Comparison of ENCODE assay signal across 18 cellular contexts in the genomic region with DNA sequence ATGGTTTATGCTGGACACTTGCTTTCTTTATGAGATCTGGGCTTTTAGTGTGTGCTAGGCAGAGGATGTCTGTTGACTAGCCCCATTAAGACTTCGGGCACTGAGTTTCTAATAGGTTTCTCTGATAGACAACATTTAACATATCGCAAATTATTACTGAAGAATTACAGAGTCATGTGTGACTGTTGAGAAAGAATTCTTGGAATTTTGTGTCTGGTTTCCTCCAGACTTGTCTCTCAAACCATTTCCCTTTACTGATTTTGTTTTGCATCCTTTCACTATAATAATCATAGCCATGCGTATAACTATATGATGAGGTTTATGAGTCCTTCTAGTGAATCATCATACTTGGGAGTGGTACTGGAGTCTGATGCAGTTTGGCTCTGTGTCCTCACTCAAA. TPM values are rescaled to one million over a fixed set of nuclear protein-coding genes. Genes with fewer than 3 reads are reported as not detected.
DNase-seq lines count a peak whose midpoint lies in the region; ATAC-seq, FAIRE-seq and TF ChIP-seq lines count a peak whose summit lies in the region.
"Had no signal": no experiment of that assay in that cellular context is flagged by ENCODE, and none has a peak within 500 bp of the region (broad histone marks: within the 10 kb centered on the region; RNA-seq: fewer than 3 reads in every experiment).

No MANE protein-coding gene starts in this region.

- H3K9me3 ChIP-seq in osteoblast (ENCODE audit: low read depth, low read length): no peaks in the 10 kb centered on the region
- H3K9me3 ChIP-seq: Caco-2 had no signal

- H3K79me2 ChIP-seq in osteoblast (ENCODE audit: insufficient read depth, low read length): no peaks in the 10 kb centered on the region

- H3K4me2 ChIP-seq in osteoblast (ENCODE audit: insufficient read depth, low read length): no peak overlapping the region
- H3K4me2 ChIP-seq: BLaER1 had no signal

- H3K27ac Mint-ChIP-seq in chondrocyte (ENCODE audit: unreplicated experiment): peak overlapping the region; percentile 78
- no peak overlapping the region for H3K27ac Mint-ChIP-seq in naive thymus-derived CD8-positive, alpha-beta T cell

- no peak overlapping the region for H3K4me3 ChIP-seq in osteoblast (ENCODE audit: insufficient read depth, low read length)
- H3K4me3 ChIP-seq: BLaER1, GM12878, GM23248 had no signal

- TF ChIP-seq POLR2A in H54 (IDR thresholded peaks at IDR 0.05; ENCODE audit: low read depth, low read length): no peak

- DNase-seq in H54 (ENCODE audit: insufficient read length, low spot score): no peak
- DNase-seq in chondrocyte (ENCODE audit: low spot score): no peak
- DNase-seq in osteoblast (ENCODE audit: insufficient read length, low spot score, missing footprints): peak; percentile 70
- no peak for DNase-seq in foreskin melanocyte
- DNase-seq in naive thymus-derived CD8-positive, alpha-beta T cell: no peak
- DNase-seq: AML-193; Caco-2; CD8-positive, alpha-beta memory T cell; DND-41; GM23248; H7 had no signal

- peaks cover 47% of the 10 kb centered on the region for H3K4me1 Mint-ChIP-seq in chondrocyte (ENCODE audit: low read depth)
- H3K4me1 Mint-ChIP-seq in naive thymus-derived CD8-positive, alpha-beta T cell: peaks cover 0 to 7% (median 4%) of the 10 kb centered on the region in 4 donors

- ATAC-seq in HG02884 (IDR thresholded peaks at IDR 0.05; ENCODE audit: unreplicated experiment): no peak
- ATAC-seq in naive thymus-derived CD8-positive, alpha-beta T cell: no peak
- ATAC-seq: GM12878 had no signal

- H2AFZ ChIP-seq in osteoblast (ENCODE audit: low read length): no peak overlapping the region
- H2AFZ ChIP-seq: GM23248 had no signal

- H3K36me3 ChIP-seq in osteoblast (ENCODE audit: insufficient read depth, low read length): no peaks in the 10 kb centered on the region

- no peak overlapping the region for H3K4me3 Mint-ChIP-seq in chondrocyte (ENCODE audit: unreplicated experiment)
- H3K4me3 Mint-ChIP-seq in naive thymus-derived CD8-positive, alpha-beta T cell: no peak overlapping the region
- H3K4me3 Mint-ChIP-seq: CD8-positive, alpha-beta memory T cell had no signal

- no peak overlapping the region for H3K27ac ChIP-seq in osteoblast (ENCODE audit: low read depth, low read length)
- H3K27ac ChIP-seq: BLaER1, GM23248 had no signal

- H3K4me1 ChIP-seq in osteoblast (ENCODE audit: insufficient read depth, low read length): no peaks in the 10 kb centered on the region
- H3K4me1 ChIP-seq: BLaER1, Caco-2 had no signal

- FAIRE-seq in H54 (lab: Jason Lieb, UNC): peak; percentile 73
- FAIRE-seq: GM12878, GM18507 had no signal

- peaks cover 9% of the 10 kb centered on the region for H3K36me3 Mint-ChIP-seq in chondrocyte (ENCODE audit: low read depth)
- H3K36me3 Mint-ChIP-seq in naive thymus-derived CD8-positive, alpha-beta T cell: peaks cover 27 to 78% (median 63%) of the 10 kb centered on the region in 3 donors

- H3K27me3 ChIP-seq in osteoblast (ENCODE audit: insufficient read depth, low read length): no peaks in the 10 kb centered on the region
- H3K27me3 ChIP-seq: BLaER1 had no signal

- H4K20me1 ChIP-seq in osteoblast (ENCODE audit: insufficient read depth, low read length): no peaks in the 10 kb centered on the region
- H4K20me1 ChIP-seq: BLaER1 had no signal

- H3K27me3 Mint-ChIP-seq in chondrocyte (ENCODE audit: low read depth): no peaks in the 10 kb centered on the region
- H3K27me3 Mint-ChIP-seq in naive thymus-derived CD8-positive, alpha-beta T cell: no peaks in the 10 kb centered on the region
- H3K27me3 Mint-ChIP-seq: CD8-positive, alpha-beta memory T cell had no signal

- TF ChIP-seq CTCF in chondrocyte (IDR thresholded peaks at IDR 0.05) (no peak), osteoblast (IDR thresholded peaks at IDR 0.05; ENCODE audit: extremely low read depth, low read depth, low read length) (no peak)

- peaks cover 7% of the 10 kb centered on the region for H3K9me3 Mint-ChIP-seq in chondrocyte (ENCODE audit: low read depth)
- no peaks in the 10 kb centered on the region for H3K9me3 Mint-ChIP-seq in naive thymus-derived CD8-positive, alpha-beta T cell

- POLR2A ChIA-PET in naive thymus-derived CD8-positive, alpha-beta T cell (lab: Charles Lee): no interaction called here

RNA-seq across cellular contexts. Expression of a gene that starts 27.0 kb away (rescaled TPM):
- 3.1 to 4.1 TPM (median 3.6 TPM) in 3 replicates for total RNA-seq in chondrocyte
- total RNA-seq in osteoblast: 4.0 and 5.9 TPM in 2 replicates
- 10 to 100 TPM; 21.8 TPM for total RNA-seq in naive thymus-derived CD8-positive, alpha-beta T cell
- 1 to 10 TPM; 2.2 to 3.7 (median 3.2) TPM for polyA plus RNA-seq in naive thymus-derived CD8-positive, alpha-beta T cell

RNA-seq across cellular contexts. Expression of a gene that starts 42.4 kb away (rescaled TPM):
- total RNA-seq in chondrocyte (0.10 TPM in 1 of 3 replicates, not detected in the others), osteoblast (not detected in 2 replicates)
- not detected for total RNA-seq in naive thymus-derived CD8-positive, alpha-beta T cell
- polyA plus RNA-seq in naive thymus-derived CD8-positive, alpha-beta T cell: not detected
- total RNA-seq: A673; Caco-2; CD8-positive, alpha-beta memory T cell; G401; GM12878; GM23248; HT1080 had no signal
- polyA plus RNA-seq: CD8-positive, alpha-beta memory T cell; GM12878; GM23248 had no signal
